ENCODE assay signal across 1 cellular context in the genomic region with DNA sequence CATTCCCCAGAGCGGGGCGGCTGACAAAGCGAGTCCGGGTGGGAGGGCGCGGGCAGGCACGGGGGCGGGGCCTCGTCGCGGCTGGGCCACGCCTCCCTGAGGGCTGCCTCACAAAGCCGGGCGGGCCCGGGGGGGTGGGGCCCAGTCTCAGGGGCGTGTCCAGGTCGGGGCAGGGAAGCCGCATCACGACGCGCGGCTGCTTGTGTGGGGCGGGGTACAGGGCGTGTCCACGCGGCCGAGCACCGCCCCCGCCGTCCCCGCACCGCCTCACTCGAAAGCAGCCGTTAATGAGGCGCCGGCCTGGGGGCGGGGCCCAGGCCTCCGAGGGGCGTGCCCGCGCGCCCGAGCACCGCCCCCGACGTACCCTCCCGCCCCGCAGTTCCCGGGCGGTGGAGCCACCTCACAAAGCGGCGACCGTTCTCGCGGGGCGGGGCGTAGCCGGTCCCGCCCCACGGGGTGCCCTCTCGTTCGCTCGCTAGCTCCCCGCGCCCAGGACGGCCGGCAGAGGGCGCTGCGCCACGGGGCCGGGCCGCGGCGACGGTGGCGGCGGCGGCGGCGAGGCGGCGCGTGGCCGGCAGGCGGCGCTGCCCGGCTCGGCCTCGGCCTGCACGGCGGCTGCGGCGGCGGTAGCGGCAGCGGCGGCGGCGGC.
TF ChIP-seq lines count a peak whose summit lies in the region.

CARM1 (plus strand) TSS at position 599 of the 649 bp plus-strand sequence. CDS start 150 bp downstream, outside the sequence.

TF ChIP-seq in K562, 482 proteins besides CTCF, POLR2A, EP300 and RAD21 (continued from another document and continues in another):
- TF ChIP-seq PCBP1 (IDR thresholded peaks at IDR 0.05; ENCODE audit: low read depth, low read length, poor library complexity, severe bottlenecking), result peak; percentile 60
- TF ChIP-seq SP1 (CRISPR knock-in tag; IDR thresholded peaks at IDR 0.05), result peak; percentile 93
- 0 out of 2 replicates have a peak, but pooled peaks have one; percentile 59 for TF ChIP-seq RBM34 (IDR thresholded peaks at IDR 0.05; ENCODE audit: borderline replicate concordance, insufficient read depth, low read length)
- TF ChIP-seq, protein P1, sequence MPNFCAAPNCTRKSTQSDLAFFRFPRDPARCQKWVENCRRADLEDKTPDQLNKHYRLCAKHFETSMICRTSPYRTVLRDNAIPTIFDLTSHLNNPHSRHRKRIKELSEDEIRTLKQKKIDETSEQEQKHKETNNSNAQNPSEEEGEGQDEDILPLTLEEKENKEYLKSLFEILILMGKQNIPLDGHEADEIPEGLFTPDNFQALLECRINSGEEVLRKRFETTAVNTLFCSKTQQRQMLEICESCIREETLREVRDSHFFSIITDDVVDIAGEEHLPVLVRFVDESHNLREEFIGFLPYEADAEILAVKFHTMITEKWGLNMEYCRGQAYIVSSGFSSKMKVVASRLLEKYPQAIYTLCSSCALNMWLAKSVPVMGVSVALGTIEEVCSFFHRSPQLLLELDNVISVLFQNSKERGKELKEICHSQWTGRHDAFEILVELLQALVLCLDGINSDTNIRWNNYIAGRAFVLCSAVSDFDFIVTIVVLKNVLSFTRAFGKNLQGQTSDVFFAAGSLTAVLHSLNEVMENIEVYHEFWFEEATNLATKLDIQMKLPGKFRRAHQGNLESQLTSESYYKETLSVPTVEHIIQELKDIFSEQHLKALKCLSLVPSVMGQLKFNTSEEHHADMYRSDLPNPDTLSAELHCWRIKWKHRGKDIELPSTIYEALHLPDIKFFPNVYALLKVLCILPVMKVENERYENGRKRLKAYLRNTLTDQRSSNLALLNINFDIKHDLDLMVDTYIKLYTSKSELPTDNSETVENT (CRISPR knock-in tag; IDR thresholded peaks at IDR 0.05), result 0 out of 2 replicates have a peak, but pooled peaks have one; percentile 31
- peak; percentile 51; the same call in 1 of the 2 replicates for TF ChIP-seq SIN3B (IDR thresholded peaks at IDR 0.05; ENCODE audit: low read depth)
- no peak for TF ChIP-seq XRCC3 (IDR thresholded peaks at IDR 0.05)
- no peak for TF ChIP-seq ZKSCAN8 (CRISPR knock-in tag; IDR thresholded peaks at IDR 0.05)
- no peak for TF ChIP-seq ASH1L (IDR thresholded peaks at IDR 0.05; ENCODE audit: borderline replicate concordance, low read depth, partially characterized antibody)
- TF ChIP-seq ZBTB33 (CRISPR knock-in tag; IDR thresholded peaks at IDR 0.05), result peak; percentile 75
- peak in 1 of 2 experiments; percentile 25; a peak in 1 of 4 replicates for TF ChIP-seq RCOR1 (IDR thresholded peaks at IDR 0.05; ENCODE audit: borderline replicate concordance in 1 of 2, low read depth in 2 of 2, low read length in 2 of 2)
- TF ChIP-seq ZNF175 (CRISPR knock-in tag; IDR thresholded peaks at IDR 0.05; ENCODE audit: low read depth), result no peak
- TF ChIP-seq ZNF41 (CRISPR knock-in tag; conservative IDR thresholded peaks at IDR 0.05), result no peak
- no peak for TF ChIP-seq ARID2 (IDR thresholded peaks at IDR 0.05)
- TF ChIP-seq TAF1 (IDR thresholded peaks at IDR 0.05; ENCODE audit: control insufficient read depth, extremely low read depth, insufficient read depth, low read length, severe bottlenecking), result peak; percentile 14
- no peak for TF ChIP-seq HINFP (tag; conservative IDR thresholded peaks at IDR 0.05; ENCODE audit: low read depth)
- TF ChIP-seq RB1 (IDR thresholded peaks at IDR 0.05; ENCODE audit: low read depth), result peak; percentile 98
- TF ChIP-seq NR2C1 (IDR thresholded peaks at IDR 0.05), result no peak
- no peak for TF ChIP-seq NR2C1 (tag; IDR thresholded peaks at IDR 0.05)
- 0 out of 4 replicates have a peak, but pooled peaks of 1 of the 2 experiments have one; percentile 56 for TF ChIP-seq TEAD1 (CRISPR knock-in tag; IDR thresholded peaks at IDR 0.05)
- TF ChIP-seq, protein P2, sequence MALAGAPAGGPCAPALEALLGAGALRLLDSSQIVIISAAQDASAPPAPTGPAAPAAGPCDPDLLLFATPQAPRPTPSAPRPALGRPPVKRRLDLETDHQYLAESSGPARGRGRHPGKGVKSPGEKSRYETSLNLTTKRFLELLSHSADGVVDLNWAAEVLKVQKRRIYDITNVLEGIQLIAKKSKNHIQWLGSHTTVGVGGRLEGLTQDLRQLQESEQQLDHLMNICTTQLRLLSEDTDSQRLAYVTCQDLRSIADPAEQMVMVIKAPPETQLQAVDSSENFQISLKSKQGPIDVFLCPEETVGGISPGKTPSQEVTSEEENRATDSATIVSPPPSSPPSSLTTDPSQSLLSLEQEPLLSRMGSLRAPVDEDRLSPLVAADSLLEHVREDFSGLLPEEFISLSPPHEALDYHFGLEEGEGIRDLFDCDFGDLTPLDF (CRISPR knock-in tag; IDR thresholded peaks at IDR 0.05), result peak; percentile 54; the same call in 1 of the 2 replicates
- peak; percentile 48; the same call in 1 of the 2 replicates for TF ChIP-seq SMC3 (conservative IDR thresholded peaks at IDR 0.05; ENCODE audit: insufficient read depth, low read depth, low read length)
- TF ChIP-seq MNT (conservative IDR thresholded peaks at IDR 0.05), result peak; percentile 36 to 58; a peak in 2 of 4 replicates
- no peak for TF ChIP-seq FOXJ2 (tag; IDR thresholded peaks at IDR 0.05)
- TF ChIP-seq RBM25 (IDR thresholded peaks at IDR 0.05; ENCODE audit: low read depth, low read length, severe bottlenecking), result peak; percentile 61
- TF ChIP-seq CXXC5 (CRISPR knock-in tag; IDR thresholded peaks at IDR 0.05), result peak; percentile 69
- TF ChIP-seq ATF7 (IDR thresholded peaks at IDR 0.05), result peak; percentile 75; the same call in 1 of the 2 replicates
- TF ChIP-seq GABPB1 (CRISPR knock-in tag; IDR thresholded peaks at IDR 0.05), result peak; percentile 42; the same call in 1 of the 2 replicates
- TF ChIP-seq GTF2B (IDR thresholded peaks at IDR 0.05; ENCODE audit: extremely low read depth, insufficient read length), result no peak
- TF ChIP-seq, protein P3, sequence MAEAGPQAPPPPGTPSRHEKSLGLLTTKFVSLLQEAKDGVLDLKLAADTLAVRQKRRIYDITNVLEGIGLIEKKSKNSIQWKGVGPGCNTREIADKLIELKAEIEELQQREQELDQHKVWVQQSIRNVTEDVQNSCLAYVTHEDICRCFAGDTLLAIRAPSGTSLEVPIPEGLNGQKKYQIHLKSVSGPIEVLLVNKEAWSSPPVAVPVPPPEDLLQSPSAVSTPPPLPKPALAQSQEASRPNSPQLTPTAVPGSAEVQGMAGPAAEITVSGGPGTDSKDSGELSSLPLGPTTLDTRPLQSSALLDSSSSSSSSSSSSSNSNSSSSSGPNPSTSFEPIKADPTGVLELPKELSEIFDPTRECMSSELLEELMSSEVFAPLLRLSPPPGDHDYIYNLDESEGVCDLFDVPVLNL (CRISPR knock-in tag; IDR thresholded peaks at IDR 0.05; ENCODE audit: low read depth), result no peak
- TF ChIP-seq TCF3 (CRISPR knock-in tag; IDR thresholded peaks at IDR 0.05), result peak; percentile 30; the same call in 1 of the 2 replicates
- TF ChIP-seq SMAD4 (CRISPR knock-in tag; conservative IDR thresholded peaks at IDR 0.05), result 0 out of 2 replicates have a peak, but pooled peaks have one; percentile 38
- TF ChIP-seq, protein P4, sequence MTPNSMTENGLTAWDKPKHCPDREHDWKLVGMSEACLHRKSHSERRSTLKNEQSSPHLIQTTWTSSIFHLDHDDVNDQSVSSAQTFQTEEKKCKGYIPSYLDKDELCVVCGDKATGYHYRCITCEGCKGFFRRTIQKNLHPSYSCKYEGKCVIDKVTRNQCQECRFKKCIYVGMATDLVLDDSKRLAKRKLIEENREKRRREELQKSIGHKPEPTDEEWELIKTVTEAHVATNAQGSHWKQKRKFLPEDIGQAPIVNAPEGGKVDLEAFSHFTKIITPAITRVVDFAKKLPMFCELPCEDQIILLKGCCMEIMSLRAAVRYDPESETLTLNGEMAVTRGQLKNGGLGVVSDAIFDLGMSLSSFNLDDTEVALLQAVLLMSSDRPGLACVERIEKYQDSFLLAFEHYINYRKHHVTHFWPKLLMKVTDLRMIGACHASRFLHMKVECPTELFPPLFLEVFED (CRISPR knock-in tag; conservative IDR thresholded peaks at IDR 0.05), result no peak
- TF ChIP-seq ARHGAP35 (IDR thresholded peaks at IDR 0.05; ENCODE audit: partially characterized antibody), result no peak
- no peak for TF ChIP-seq MITF (IDR thresholded peaks at IDR 0.05)
- TF ChIP-seq, protein P5, sequence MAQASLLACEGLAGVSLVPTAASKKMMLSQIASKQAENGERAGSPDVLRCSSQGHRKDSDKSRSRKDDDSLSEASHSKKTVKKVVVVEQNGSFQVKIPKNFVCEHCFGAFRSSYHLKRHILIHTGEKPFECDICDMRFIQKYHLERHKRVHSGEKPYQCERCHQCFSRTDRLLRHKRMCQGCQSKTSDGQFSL (CRISPR knock-in tag; IDR thresholded peaks at IDR 0.05), result 0 out of 2 replicates have a peak, but pooled peaks have one; percentile 46
- TF ChIP-seq, protein P5 (tag; IDR thresholded peaks at IDR 0.05), result no peak
- TF ChIP-seq NCOA2 (IDR thresholded peaks at IDR 0.05; ENCODE audit: partially characterized antibody in 2 of 2), result no peak
- TF ChIP-seq IFI16 (CRISPR knock-in tag; IDR thresholded peaks at IDR 0.05), result no peak
- TF ChIP-seq, protein P6, sequence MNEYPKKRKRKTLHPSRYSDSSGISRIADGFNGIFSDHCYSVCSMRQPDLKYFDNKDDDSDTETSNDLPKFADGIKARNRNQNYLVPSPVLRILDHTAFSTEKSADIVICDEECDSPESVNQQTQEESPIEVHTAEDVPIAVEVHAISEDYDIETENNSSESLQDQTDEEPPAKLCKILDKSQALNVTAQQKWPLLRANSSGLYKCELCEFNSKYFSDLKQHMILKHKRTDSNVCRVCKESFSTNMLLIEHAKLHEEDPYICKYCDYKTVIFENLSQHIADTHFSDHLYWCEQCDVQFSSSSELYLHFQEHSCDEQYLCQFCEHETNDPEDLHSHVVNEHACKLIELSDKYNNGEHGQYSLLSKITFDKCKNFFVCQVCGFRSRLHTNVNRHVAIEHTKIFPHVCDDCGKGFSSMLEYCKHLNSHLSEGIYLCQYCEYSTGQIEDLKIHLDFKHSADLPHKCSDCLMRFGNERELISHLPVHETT (CRISPR knock-in tag; conservative IDR thresholded peaks at IDR 0.05 in 1 of 2, IDR thresholded peaks at IDR 0.05 in 1 of 2), result peak in 1 of 2 experiments; percentile 99; a peak in 2 of 4 replicates
- TF ChIP-seq TAF7 (tag; IDR thresholded peaks at IDR 0.05), result no peak
